2 cellular contexts compared by ENCODE assay signal in the genomic region with DNA sequence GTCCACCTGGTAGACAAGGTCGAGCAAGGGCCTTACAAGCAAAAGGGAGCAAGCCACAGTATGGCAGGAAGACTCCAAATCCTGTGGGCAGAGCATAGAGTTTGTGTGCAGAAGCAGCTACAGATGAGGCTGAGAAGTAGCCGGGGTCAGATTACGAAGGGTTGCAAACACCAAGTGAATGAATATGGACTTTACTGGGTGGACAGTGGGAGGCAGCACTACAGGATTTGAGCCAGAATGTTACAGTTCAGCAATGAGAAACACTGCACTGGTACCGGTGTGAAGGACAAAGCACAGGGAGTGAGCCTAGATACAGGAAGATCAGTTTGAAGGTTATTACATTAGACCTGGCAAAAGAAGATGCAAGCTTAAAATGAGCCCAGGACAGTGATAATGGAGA.
TF ChIP-seq lines count a peak whose summit lies in the region.

No MANE protein-coding gene starts in this region.

TF ChIP-seq in GM23338, 12 proteins besides CTCF, POLR2A, EP300 and RAD21 (continues in another document):
- TF ChIP-seq CREB1 (CRISPR knock-in tag; IDR thresholded peaks at IDR 0.05; ENCODE audit: low read depth) = no peak
- TF ChIP-seq ZNF331 (CRISPR knock-in tag; IDR thresholded peaks at IDR 0.05; ENCODE audit: low read depth) = no peak
- TF ChIP-seq, protein P1, sequence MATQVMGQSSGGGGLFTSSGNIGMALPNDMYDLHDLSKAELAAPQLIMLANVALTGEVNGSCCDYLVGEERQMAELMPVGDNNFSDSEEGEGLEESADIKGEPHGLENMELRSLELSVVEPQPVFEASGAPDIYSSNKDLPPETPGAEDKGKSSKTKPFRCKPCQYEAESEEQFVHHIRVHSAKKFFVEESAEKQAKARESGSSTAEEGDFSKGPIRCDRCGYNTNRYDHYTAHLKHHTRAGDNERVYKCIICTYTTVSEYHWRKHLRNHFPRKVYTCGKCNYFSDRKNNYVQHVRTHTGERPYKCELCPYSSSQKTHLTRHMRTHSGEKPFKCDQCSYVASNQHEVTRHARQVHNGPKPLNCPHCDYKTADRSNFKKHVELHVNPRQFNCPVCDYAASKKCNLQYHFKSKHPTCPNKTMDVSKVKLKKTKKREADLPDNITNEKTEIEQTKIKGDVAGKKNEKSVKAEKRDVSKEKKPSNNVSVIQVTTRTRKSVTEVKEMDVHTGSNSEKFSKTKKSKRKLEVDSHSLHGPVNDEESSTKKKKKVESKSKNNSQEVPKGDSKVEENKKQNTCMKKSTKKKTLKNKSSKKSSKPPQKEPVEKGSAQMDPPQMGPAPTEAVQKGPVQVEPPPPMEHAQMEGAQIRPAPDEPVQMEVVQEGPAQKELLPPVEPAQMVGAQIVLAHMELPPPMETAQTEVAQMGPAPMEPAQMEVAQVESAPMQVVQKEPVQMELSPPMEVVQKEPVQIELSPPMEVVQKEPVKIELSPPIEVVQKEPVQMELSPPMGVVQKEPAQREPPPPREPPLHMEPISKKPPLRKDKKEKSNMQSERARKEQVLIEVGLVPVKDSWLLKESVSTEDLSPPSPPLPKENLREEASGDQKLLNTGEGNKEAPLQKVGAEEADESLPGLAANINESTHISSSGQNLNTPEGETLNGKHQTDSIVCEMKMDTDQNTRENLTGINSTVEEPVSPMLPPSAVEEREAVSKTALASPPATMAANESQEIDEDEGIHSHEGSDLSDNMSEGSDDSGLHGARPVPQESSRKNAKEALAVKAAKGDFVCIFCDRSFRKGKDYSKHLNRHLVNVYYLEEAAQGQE (IDR thresholded peaks at IDR 0.05; ENCODE audit: unreplicated experiment) = no peak
- no peak for TF ChIP-seq NANOG (IDR thresholded peaks at IDR 0.05; ENCODE audit: borderline replicate concordance)
- TF ChIP-seq ZNF114 (CRISPR knock-in tag; IDR thresholded peaks at IDR 0.05) = no peak
- TF ChIP-seq EZH2phosphoT487 (IDR thresholded peaks at IDR 0.05; ENCODE audit: unreplicated experiment) = no peak
- no peak for TF ChIP-seq JUNB (IDR thresholded peaks at IDR 0.05; ENCODE audit: unreplicated experiment)
- TF ChIP-seq EZH2 (IDR thresholded peaks at IDR 0.05; ENCODE audit: low read depth, unreplicated experiment) = no peak
- no peak for TF ChIP-seq STAT1 (IDR thresholded peaks at IDR 0.05; ENCODE audit: unreplicated experiment)
- TF ChIP-seq, protein P2, sequence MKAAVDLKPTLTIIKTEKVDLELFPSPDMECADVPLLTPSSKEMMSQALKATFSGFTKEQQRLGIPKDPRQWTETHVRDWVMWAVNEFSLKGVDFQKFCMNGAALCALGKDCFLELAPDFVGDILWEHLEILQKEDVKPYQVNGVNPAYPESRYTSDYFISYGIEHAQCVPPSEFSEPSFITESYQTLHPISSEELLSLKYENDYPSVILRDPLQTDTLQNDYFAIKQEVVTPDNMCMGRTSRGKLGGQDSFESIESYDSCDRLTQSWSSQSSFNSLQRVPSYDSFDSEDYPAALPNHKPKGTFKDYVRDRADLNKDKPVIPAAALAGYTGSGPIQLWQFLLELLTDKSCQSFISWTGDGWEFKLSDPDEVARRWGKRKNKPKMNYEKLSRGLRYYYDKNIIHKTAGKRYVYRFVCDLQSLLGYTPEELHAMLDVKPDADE (IDR thresholded peaks at IDR 0.05) = no peak

TF ChIP-seq in K562, 482 proteins besides CTCF, POLR2A, EP300 and RAD21:
- TF ChIP-seq PRPF4 (IDR thresholded peaks at IDR 0.05; ENCODE audit: insufficient read depth, low read depth, low read length, poor library complexity, severe bottlenecking) (no peak), ZNF274 (IDR thresholded peaks at IDR 0.05; ENCODE audit: borderline replicate concordance, low read depth, low read length) (no peak)
- TF ChIP-seq, protein P3, sequence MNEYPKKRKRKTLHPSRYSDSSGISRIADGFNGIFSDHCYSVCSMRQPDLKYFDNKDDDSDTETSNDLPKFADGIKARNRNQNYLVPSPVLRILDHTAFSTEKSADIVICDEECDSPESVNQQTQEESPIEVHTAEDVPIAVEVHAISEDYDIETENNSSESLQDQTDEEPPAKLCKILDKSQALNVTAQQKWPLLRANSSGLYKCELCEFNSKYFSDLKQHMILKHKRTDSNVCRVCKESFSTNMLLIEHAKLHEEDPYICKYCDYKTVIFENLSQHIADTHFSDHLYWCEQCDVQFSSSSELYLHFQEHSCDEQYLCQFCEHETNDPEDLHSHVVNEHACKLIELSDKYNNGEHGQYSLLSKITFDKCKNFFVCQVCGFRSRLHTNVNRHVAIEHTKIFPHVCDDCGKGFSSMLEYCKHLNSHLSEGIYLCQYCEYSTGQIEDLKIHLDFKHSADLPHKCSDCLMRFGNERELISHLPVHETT (CRISPR knock-in tag; conservative IDR thresholded peaks at IDR 0.05 in 1 of 2, IDR thresholded peaks at IDR 0.05 in 1 of 2) = no peak
